8 cellular contexts compared by ENCODE assay signal in the genomic region with DNA sequence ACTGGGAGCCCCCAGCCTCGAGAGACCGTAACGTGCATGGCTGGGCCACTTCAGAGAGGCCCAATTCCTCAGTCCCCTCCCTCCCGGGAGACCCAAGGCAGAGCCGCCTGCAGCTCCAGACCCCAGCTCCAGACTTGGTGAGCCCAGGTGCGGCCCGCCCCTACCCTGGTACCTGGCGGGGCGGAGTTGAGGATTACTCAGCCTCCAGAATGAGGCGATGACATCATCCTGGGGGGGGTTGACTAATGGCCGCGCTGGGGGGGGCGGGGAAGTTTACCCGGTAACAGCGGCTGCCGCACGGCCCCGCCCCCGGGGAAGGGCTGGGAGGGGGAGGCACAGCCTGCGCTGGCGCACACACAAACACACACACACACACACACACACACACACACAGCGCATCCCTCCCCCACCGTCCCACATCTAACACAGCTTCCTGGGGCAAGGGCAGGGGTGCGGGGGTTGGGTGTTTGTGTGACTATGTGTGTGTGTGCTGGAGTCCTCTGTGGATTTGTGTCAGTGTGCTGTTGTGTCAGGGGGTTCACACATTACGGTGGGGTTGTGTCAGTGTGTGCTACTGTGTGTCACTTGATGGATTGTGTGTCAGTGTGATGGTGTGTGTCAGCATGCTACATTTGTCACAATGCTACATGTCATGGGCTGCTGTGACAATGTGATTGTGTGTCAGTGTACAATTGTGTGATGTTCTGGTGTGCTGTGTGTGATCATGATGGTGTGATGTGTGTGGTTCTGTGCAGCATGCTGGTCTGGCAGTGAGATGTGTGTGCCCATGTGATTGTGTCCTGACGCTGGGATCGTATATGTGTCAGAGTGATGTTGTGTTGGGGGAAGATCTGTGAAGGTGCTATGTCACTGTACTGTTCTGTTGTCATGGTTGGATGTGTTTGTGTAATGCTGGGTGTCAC. TPM values are rescaled to one million over a fixed set of nuclear protein-coding genes. Genes with fewer than 3 reads are reported as not detected.
A peak's percentile ranks its signal among the peaks of the same experiment; 100 is the strongest.
DNase-seq lines count a peak whose midpoint lies in the region; ATAC-seq, FAIRE-seq and TF ChIP-seq lines count a peak whose summit lies in the region.

No MANE protein-coding gene starts in this region.

- no peaks in the 10 kb centered on the region for H3K27me3 ChIP-seq in CD4-positive, alpha-beta T cell (ENCODE audit: control insufficient read depth, insufficient read depth, low read length)
- H3K27me3 ChIP-seq in small intestine (ENCODE audit: control insufficient read depth in 2 of 2, insufficient read depth in 2 of 2, low read length in 2 of 2): peaks cover 0 to 2% of the 10 kb centered on the region in 2 donors

- no peak overlapping the region for H3K27ac Mint-ChIP-seq in CD4-positive, alpha-beta T cell
- H3K27ac Mint-ChIP-seq in activated naive CD4-positive, alpha-beta T cell treated with anti-CD3 and anti-CD28 coated beads, Interleukin-2, amount 50 U/mL, for 24 hours: no peak overlapping the region

- CTCF ChIA-PET in CD4-positive, alpha-beta T cell (lab: Charles Lee): no interaction called here

- no peaks in the 10 kb centered on the region for H3K27me3 Mint-ChIP-seq in CD4-positive, alpha-beta T cell
- H3K27me3 Mint-ChIP-seq in activated naive CD4-positive, alpha-beta T cell treated with anti-CD3 and anti-CD28 coated beads, Interleukin-2, amount 50 U/mL, for 24 hours: no peaks in the 10 kb centered on the region

- peak; percentile 68 for ATAC-seq in CD4-positive, alpha-beta T cell (ENCODE audit: poor library complexity)
- peak; percentile 13 to 40 for ATAC-seq in left cardiac atrium
- no peak for ATAC-seq in HG03039 (IDR thresholded peaks at IDR 0.05; ENCODE audit: unreplicated experiment)

- peaks cover 12% of the 10 kb centered on the region for H3K4me1 Mint-ChIP-seq in CD4-positive, alpha-beta T cell (ENCODE audit: low read depth)
- peaks cover 22% of the 10 kb centered on the region for H3K4me1 Mint-ChIP-seq in activated naive CD4-positive, alpha-beta T cell treated with anti-CD3 and anti-CD28 coated beads, Interleukin-2, amount 50 U/mL, for 24 hours

- in situ Hi-C loops in KBM-7 (cut with MboI; ENCODE audit: low pct_unique_long_range_greater_than_20kb, low sequenced_read_pairs): no loop called here

- DNase-seq in CD4-positive, alpha-beta T cell: peak; percentile 79 to 93 (median 88)
- DNase-seq in KBM-7: peak; percentile 65
- DNase-seq in SK-N-MC (ENCODE audit: low read depth, low spot score): no peak
- peak; percentile 79 for DNase-seq in left cardiac atrium
- peak; percentile 74 for DNase-seq in small intestine
- no peak for DNase-seq in posterior vena cava (ENCODE audit: low spot score)

- H3K36me3 Mint-ChIP-seq in CD4-positive, alpha-beta T cell (ENCODE audit: low read depth): no peaks in the 10 kb centered on the region
- peaks cover 2% of the 10 kb centered on the region for H3K36me3 Mint-ChIP-seq in activated naive CD4-positive, alpha-beta T cell treated with anti-CD3 and anti-CD28 coated beads, Interleukin-2, amount 50 U/mL, for 24 hours

- H3K27ac ChIP-seq in CD4-positive, alpha-beta T cell (ENCODE audit: low read depth, low read length): peak overlapping the region; percentile 55
- H3K27ac ChIP-seq in SK-N-MC (no peak overlapping the region), small intestine (ENCODE audit: low read depth in 1 of 2, low read length in 1 of 2) (no peak overlapping the region)

- peak overlapping the region; percentile 28; the same call in 1 of the 2 replicates for H3K4me3 ChIP-seq in SK-N-MC
- no peak overlapping the region for H3K4me3 ChIP-seq in small intestine (ENCODE audit: low read depth in 1 of 2, low read length in 2 of 2)

- FAIRE-seq in small intestine (lab: Jason Lieb, UNC): no peak

- H3K9ac ChIP-seq in SK-N-MC (ENCODE audit: insufficient read length): no peak overlapping the region

- intact Hi-C loops in CD4-positive, alpha-beta T cell (cut with DNase I, micrococcal nuclease): loop anchor here in 1 of 2 experiments (1.0 to 5.0 kb wide), 2 partner anchors 10 to 204 kb away; a partner anchor contains a TSS
- intact Hi-C loops in left cardiac atrium (cut with DNase I): no loop called here
- intact Hi-C loops in posterior vena cava (cut with DNase I): loop anchor here (5.0 to 10.0 kb wide), 2 partner anchors 96 to 1091 kb away; no protein-coding TSS in a partner anchor

- POLR2A ChIA-PET in CD4-positive, alpha-beta T cell (lab: Charles Lee): interaction anchor here (0.9 to 3.2 kb wide), 4 partner anchors 15 to 128 kb away, joined by 3 to 32 read pairs (median 9); a partner anchor contains a TSS

- H3K9me3 ChIP-seq in CD4-positive, alpha-beta T cell (ENCODE audit: control insufficient read depth, low read length): no peaks in the 10 kb centered on the region
- no peaks in the 10 kb centered on the region for H3K9me3 ChIP-seq in SK-N-MC (ENCODE audit: low read depth, low read length)
- H3K9me3 ChIP-seq in small intestine (ENCODE audit: control insufficient read depth, low read depth): no peaks in the 10 kb centered on the region

- no peaks in the 10 kb centered on the region for H3K36me3 ChIP-seq in SK-N-MC (ENCODE audit: insufficient read depth, low read length)
- H3K36me3 ChIP-seq in small intestine (ENCODE audit: control insufficient read depth in 2 of 2, insufficient read depth in 2 of 2, low read length in 2 of 2): no peaks in the 10 kb centered on the region

- WGBS in small intestine, 3 donors: 4 to 6% (median 4%) methylated on average over 23 to 27 of the region's 27 CpGs

- no peak for TF ChIP-seq CTCF in CD4-positive, alpha-beta T cell (IDR thresholded peaks at IDR 0.05)

- H3K9me3 Mint-ChIP-seq in CD4-positive, alpha-beta T cell: no peaks in the 10 kb centered on the region
- H3K9me3 Mint-ChIP-seq in activated naive CD4-positive, alpha-beta T cell treated with anti-CD3 and anti-CD28 coated beads, Interleukin-2, amount 50 U/mL, for 24 hours: no peaks in the 10 kb centered on the region

- H3K4me1 ChIP-seq in small intestine (ENCODE audit: control insufficient read depth in 2 of 2, insufficient read depth in 1 of 2, low read depth in 1 of 2, low read length in 1 of 2): no peaks in the 10 kb centered on the region

- H3K4me3 Mint-ChIP-seq in CD4-positive, alpha-beta T cell: no peak overlapping the region
- H3K4me3 Mint-ChIP-seq in activated naive CD4-positive, alpha-beta T cell treated with anti-CD3 and anti-CD28 coated beads, Interleukin-2, amount 50 U/mL, for 24 hours: peak overlapping the region; percentile 27

RNA-seq across cellular contexts. Expression of a gene that starts 10.3 kb away (rescaled TPM):
- 10 to 100 TPM; 39.8 to 42.1 TPM for total RNA-seq in CD4-positive, alpha-beta T cell
- total RNA-seq in left cardiac atrium (1 to 10 TPM; 2.9 to 4.1 TPM), posterior vena cava (1 to 10 TPM; 3.7 to 4.2 TPM)
- 1 to 10 TPM; 3.1 to 9.3 (median 5.4) TPM for polyA plus RNA-seq in small intestine

RNA-seq across cellular contexts. Expression of a gene that starts 15.1 kb away (rescaled TPM):
- 10 to 100 TPM; 68.5 to 74.3 TPM for total RNA-seq in CD4-positive, alpha-beta T cell
- 10 to 100 TPM; 21.4 to 28.7 TPM for total RNA-seq in left cardiac atrium
- 10 to 100 TPM; 12.1 to 23.0 (median 22.2) TPM for polyA plus RNA-seq in small intestine
- 10 to 100 TPM; 31.6 to 33.5 TPM for total RNA-seq in posterior vena cava

RNA-seq across cellular contexts. Expression of a gene that starts 33.4 kb away (rescaled TPM):
- 10 to 100 TPM; 16.9 to 19.3 TPM for total RNA-seq in CD4-positive, alpha-beta T cell
- total RNA-seq in left cardiac atrium (10 to 100 TPM; 16.1 to 17.1 TPM), posterior vena cava (10 to 100 TPM; 28.2 to 38.6 TPM)
- polyA plus RNA-seq in small intestine: 1 to 10 TPM; 5.8 to 6.6 (median 5.9) TPM

Comparison
In these comparisons a context has a peak if more than half of its experiments do, and no peak if none do; other contexts are left out.
1. DNase-seq: peak in CD4-positive, alpha-beta T cell (10 of 10), KBM-7 (single experiment), left cardiac atrium (single experiment) and small intestine (single experiment); none in SK-N-MC (single experiment) and posterior vena cava (single experiment).
2. RNA of a gene that starts 10.3 kb away (total RNA-seq): 39.8 to 42.1 TPM in CD4-positive, alpha-beta T cell; 3.7 to 4.2 TPM in posterior vena cava and 2.9 to 4.1 TPM in left cardiac atrium; every median in the first group is over 4 times any median in the second.
3. intact Hi-C loops: an anchor here in posterior vena cava (5.0 to 10.0 kb wide); none called in left cardiac atrium.